Comparison of ENCODE assay signal across 28 cellular contexts in genomic region chr15:38617831-38618230, GRCh38. TPM values are rescaled to one million over a fixed set of nuclear protein-coding genes. Genes with fewer than 3 reads are reported as not detected.
DNase-seq lines count a peak whose midpoint lies in the region; ATAC-seq, FAIRE-seq and TF ChIP-seq lines count a peak whose summit lies in the region.
"Had no signal": no experiment of that assay in that cellular context is flagged by ENCODE, and none has a peak within 500 bp of the region (broad histone marks: within the 10 kb centered on the region; RNA-seq: fewer than 3 reads in every experiment).

No MANE protein-coding gene starts in this region.

- DNase-seq in activated naive CD8-positive, alpha-beta T cell treated with anti-CD3 and anti-CD28 coated beads for 36 hours, result no peak
- peak; percentile 55 for DNase-seq in cerebellum (ENCODE audit: low spot score)
- DNase-seq in small intestine, result peak; percentile 18
- no peak for DNase-seq in right lobe of liver
- no peak for DNase-seq in D721Med (ENCODE audit: insufficient read length, low spot score)
- DNase-seq in NCI-H226, result no peak
- DNase-seq: AML-193; Caco-2; Calu3; CD4-positive, alpha-beta T cell; CD8-positive, alpha-beta T cell; DMS 273 treated with DMSO at 0.1 percent for 48 hours; DMS153; DMS53; DMS79; DND-41; EL; GF-D8 had no signal

- no peaks in the 10 kb centered on the region for H3K27me3 Mint-ChIP-seq in activated naive CD8-positive, alpha-beta T cell
- H3K27me3 Mint-ChIP-seq in activated naive CD8-positive, alpha-beta T cell treated with anti-CD3 and anti-CD28 coated beads for 36 hours, result no peaks in the 10 kb centered on the region
- H3K27me3 Mint-ChIP-seq in activated T-helper 17 cell treated with anti-CD3 and anti-CD28 coated beads, Interleukin-2, amount 50 U/mL, for 72 hours, result no peaks in the 10 kb centered on the region
- H3K27me3 Mint-ChIP-seq: B cell; CD4-positive, alpha-beta T cell had no signal

- WGBS in small intestine, 3 donors, result 14 to 61% (median 48%) methylated on average over 2 of the region's 2 CpGs
- WGBS in right lobe of liver (ENCODE audit: insufficient coverage, low coverage, low lambda C conversion rate, missing lambda C conversion rate), result 87% methylated on average over 2 of the region's 2 CpGs

- TF ChIP-seq CTCF in right lobe of liver (IDR thresholded peaks at IDR 0.05) (no peak), D721Med (IDR thresholded peaks at IDR 0.05; ENCODE audit: insufficient read depth, missing control alignments) (no peak)

- H3K27ac Mint-ChIP-seq in activated naive CD8-positive, alpha-beta T cell, result peak overlapping the region; percentile 54
- no peak overlapping the region for H3K27ac Mint-ChIP-seq in activated naive CD8-positive, alpha-beta T cell treated with anti-CD3 and anti-CD28 coated beads for 36 hours
- peak overlapping the region; percentile 4 for H3K27ac Mint-ChIP-seq in activated T-helper 17 cell treated with anti-CD3 and anti-CD28 coated beads, Interleukin-2, amount 50 U/mL, for 72 hours
- H3K27ac Mint-ChIP-seq: B cell; CD4-positive, alpha-beta T cell; CD8-positive, alpha-beta T cell had no signal

- H3K36me3 ChIP-seq in small intestine (ENCODE audit: control insufficient read depth in 2 of 2, insufficient read depth in 2 of 2, low read length in 2 of 2) (no peaks in the 10 kb centered on the region), right lobe of liver (no peaks in the 10 kb centered on the region)
- H3K36me3 ChIP-seq: BLaER1 treated with 17β-estradiol and CSF1 and Interleukin-3, amounts not matched to agents 10 nM and 100 nM had no signal

- H3K27ac ChIP-seq in small intestine (ENCODE audit: low read depth in 1 of 2, low read length in 1 of 2) (no peak overlapping the region), right lobe of liver (no peak overlapping the region)
- H3K27ac ChIP-seq: 22Rv1; A549; BLaER1 treated with 17β-estradiol and CSF1 and Interleukin-3, amounts not matched to agents 10 nM and 100 nM; C4-2B had no signal

- TF ChIP-seq POLR2A in right lobe of liver (IDR thresholded peaks at IDR 0.05), result no peak

- intact Hi-C loops in right lobe of liver (cut with DNase I), result no loop called here

- H3K4me1 Mint-ChIP-seq in activated naive CD8-positive, alpha-beta T cell (ENCODE audit: low read depth), result peaks cover 31% of the 10 kb centered on the region
- H3K4me1 Mint-ChIP-seq in activated naive CD8-positive, alpha-beta T cell treated with anti-CD3 and anti-CD28 coated beads for 36 hours, result peaks cover 16% of the 10 kb centered on the region
- H3K4me1 Mint-ChIP-seq in activated T-helper 17 cell treated with anti-CD3 and anti-CD28 coated beads, Interleukin-2, amount 50 U/mL, for 72 hours, result peaks cover 14% of the 10 kb centered on the region

- no peak overlapping the region for H3K4me3 ChIP-seq in small intestine (ENCODE audit: low read depth in 1 of 2, low read length in 2 of 2)
- no peak overlapping the region for H3K4me3 ChIP-seq in right lobe of liver
- H3K4me3 ChIP-seq: A549; BLaER1 treated with 17β-estradiol and CSF1 and Interleukin-3, amounts not matched to agents 10 nM and 100 nM had no signal

- no peak for ATAC-seq in activated T-helper 17 cell treated with anti-CD3 and anti-CD28 coated beads, Interleukin-2, amount 50 U/mL, for 72 hours (replicated peaks)
- no peak for ATAC-seq in right lobe of liver
- ATAC-seq: A549; CD8-positive, alpha-beta T cell had no signal

- no peak overlapping the region for H3K4me3 Mint-ChIP-seq in activated naive CD8-positive, alpha-beta T cell
- H3K4me3 Mint-ChIP-seq in activated naive CD8-positive, alpha-beta T cell treated with anti-CD3 and anti-CD28 coated beads for 36 hours, result no peak overlapping the region
- no peak overlapping the region for H3K4me3 Mint-ChIP-seq in activated T-helper 17 cell treated with anti-CD3 and anti-CD28 coated beads, Interleukin-2, amount 50 U/mL, for 72 hours
- H3K4me3 Mint-ChIP-seq: B cell; CD4-positive, alpha-beta T cell; CD8-positive, alpha-beta T cell had no signal

- no peak for FAIRE-seq in small intestine (lab: Jason Lieb, UNC)
- FAIRE-seq in D721Med (lab: Jason Lieb, UNC), result no peak
- FAIRE-seq: A549, G401.6, GM12891, GM18507 had no signal

- H3K27me3 ChIP-seq in small intestine (ENCODE audit: control insufficient read depth in 2 of 2, insufficient read depth in 2 of 2, low read length in 2 of 2), result no peaks in the 10 kb centered on the region
- no peaks in the 10 kb centered on the region for H3K27me3 ChIP-seq in right lobe of liver
- H3K27me3 ChIP-seq: BLaER1 treated with 17β-estradiol and CSF1 and Interleukin-3, amounts not matched to agents 10 nM and 100 nM had no signal

- H3K4me1 ChIP-seq in small intestine (ENCODE audit: control insufficient read depth in 2 of 2, insufficient read depth in 1 of 2, low read depth in 1 of 2, low read length in 1 of 2), result no peaks in the 10 kb centered on the region
- no peaks in the 10 kb centered on the region for H3K4me1 ChIP-seq in right lobe of liver
- H3K4me1 ChIP-seq: A549 had no signal

- H3K9me3 ChIP-seq in small intestine (ENCODE audit: control insufficient read depth, low read depth), result no peaks in the 10 kb centered on the region
- H3K9me3 ChIP-seq in right lobe of liver, result no peaks in the 10 kb centered on the region
- H3K9me3 ChIP-seq: A549; BLaER1 treated with 17β-estradiol and CSF1 and Interleukin-3, amounts not matched to agents 10 nM and 100 nM; Caco-2 had no signal

- no peaks in the 10 kb centered on the region for H3K9me3 Mint-ChIP-seq in activated naive CD8-positive, alpha-beta T cell (ENCODE audit: low read depth)
- peaks cover 1% of the 10 kb centered on the region for H3K9me3 Mint-ChIP-seq in activated naive CD8-positive, alpha-beta T cell treated with anti-CD3 and anti-CD28 coated beads for 36 hours
- no peaks in the 10 kb centered on the region for H3K9me3 Mint-ChIP-seq in activated T-helper 17 cell treated with anti-CD3 and anti-CD28 coated beads, Interleukin-2, amount 50 U/mL, for 72 hours
- H3K9me3 Mint-ChIP-seq: CD4-positive, alpha-beta T cell; CD8-positive, alpha-beta T cell had no signal

- H3K36me3 Mint-ChIP-seq in activated naive CD8-positive, alpha-beta T cell, result no peaks in the 10 kb centered on the region
- H3K36me3 Mint-ChIP-seq in activated naive CD8-positive, alpha-beta T cell treated with anti-CD3 and anti-CD28 coated beads for 36 hours, result no peaks in the 10 kb centered on the region
- no peaks in the 10 kb centered on the region for H3K36me3 Mint-ChIP-seq in activated T-helper 17 cell treated with anti-CD3 and anti-CD28 coated beads, Interleukin-2, amount 50 U/mL, for 72 hours (ENCODE audit: low read depth)
- H3K36me3 Mint-ChIP-seq: CD8-positive, alpha-beta T cell had no signal

RNA-seq across cellular contexts. Expression of gene RASGRP1, which starts 53.2 kb away (rescaled TPM):
- total RNA-seq in activated naive CD8-positive, alpha-beta T cell treated with anti-CD3 and anti-CD28 coated beads for 36 hours, result 10 to 100 TPM; 42.7 to 46.6 TPM
- 100 to 1,000 TPM; 118 to 164 TPM for total RNA-seq in activated T-helper 17 cell treated with anti-CD3 and anti-CD28 coated beads, Interleukin-2, amount 50 U/mL, for 72 hours
- 10.2 TPM for total RNA-seq in cerebellum
- polyA plus RNA-seq in small intestine, result under 1 TPM; 0.45 to 0.64 (median 0.54) TPM
- total RNA-seq in right lobe of liver, result under 1 TPM; 0.11 to 0.64 (median 0.32) TPM

Comparison
In these comparisons a context has a peak if more than half of its experiments do, and no peak if none do; other contexts are left out.
1. DNase-seq: peak in cerebellum (single experiment) and small intestine (single experiment); none in activated naive CD8-positive, alpha-beta T cell treated with anti-CD3 and anti-CD28 coated beads for 36 hours (single experiment), right lobe of liver (0 of 3), D721Med (single experiment) and NCI-H226 (single experiment).